Comparison of ENCODE assay signal across 8 cellular contexts in genomic region chr12:101877816-101878811, GRCh38. TPM values are rescaled to one million over a fixed set of nuclear protein-coding genes. Genes with fewer than 3 reads are reported as not detected.
A peak's percentile ranks its signal among the peaks of the same experiment; 100 is the strongest.
DNase-seq lines count a peak whose midpoint lies in the region; ATAC-seq, FAIRE-seq and TF ChIP-seq lines count a peak whose summit lies in the region.

No MANE protein-coding gene starts in this region.

- peak overlapping the region; percentile 79 for H3K4me3 ChIP-seq in A549
- peak overlapping the region; percentile 89 to 93 for H3K4me3 ChIP-seq in uterus

- peaks cover 15% of the 10 kb centered on the region for H3K4me1 Mint-ChIP-seq in memory B cell

- CTCF ChIA-PET in A549 (lab: Yijun Ruan, JAX) = interaction anchor here (1.0 to 1.9 kb wide), 3 partner anchors 23 to 47 kb away, joined by 3 to 4 read pairs (median 3); partner anchors contain the start of gene GNPTAB

- DNase-seq in A549 (ENCODE audit: low read depth in 1 of 2, low spot score in 1 of 2) = peak; percentile 35 to 45
- peak; percentile 10 for DNase-seq in RPMI8226
- DNase-seq in dermis blood vessel endothelial cell = peak; percentile 57
- DNase-seq in memory B cell (ENCODE audit: low spot score in 2 of 2) = no peak
- DNase-seq in uterus = peak; percentile 47 to 53
- DNase-seq in HPDE6-E6E7 (ENCODE audit: extremely low spot score) = no peak

- no peaks in the 10 kb centered on the region for H3K9me3 Mint-ChIP-seq in memory B cell

- ATAC-seq in A549 (peak; percentile 59 to 73), GM18502 (IDR thresholded peaks at IDR 0.05; ENCODE audit: poor library complexity, unreplicated experiment) (peak; percentile 26), HG02943 (IDR thresholded peaks at IDR 0.05; ENCODE audit: low read depth, unreplicated experiment) (peak; percentile 14), memory B cell (ENCODE audit: low read depth) (no peak)

- peak overlapping the region; percentile 99 for H3K4me3 Mint-ChIP-seq in memory B cell

- no peak for TF ChIP-seq RAD21 in A549 (conservative IDR thresholded peaks at IDR 0.05 in 1 of 2, IDR thresholded peaks at IDR 0.05 in 1 of 2)

- no peak for TF ChIP-seq POLR2A in A549 (IDR thresholded peaks at IDR 0.05; ENCODE audit: low read length)
- TF ChIP-seq POLR2A in uterus (IDR thresholded peaks at IDR 0.05) = no peak

- TF ChIP-seq CTCF in A549 (IDR thresholded peaks at IDR 0.05) = no peak
- TF ChIP-seq CTCF in uterus (IDR thresholded peaks at IDR 0.05) = no peak

- intact Hi-C loops in uterus (cut with DNase I; ENCODE audit: low total_unique reads) = no loop called here

- H3K27me3 ChIP-seq in uterus = no peaks in the 10 kb centered on the region

- peak overlapping the region; percentile 94 to 97 for H3K27ac ChIP-seq in A549
- peak overlapping the region; percentile 96 to 98 for H3K27ac ChIP-seq in uterus

- H3K27ac Mint-ChIP-seq in memory B cell = peak overlapping the region; percentile 97

- H3K27me3 Mint-ChIP-seq in memory B cell = no peaks in the 10 kb centered on the region

- no peaks in the 10 kb centered on the region for H3K36me3 ChIP-seq in uterus

- H3K4me1 ChIP-seq in A549 = peaks cover 11% of the 10 kb centered on the region; the same call in 1 of the 3 replicates
- H3K4me1 ChIP-seq in uterus = no peaks in the 10 kb centered on the region

- TF ChIP-seq EP300 in A549 (IDR thresholded peaks at IDR 0.05) = no peak

- FAIRE-seq in A549 (lab: Jason Lieb, UNC) = no peak

- 11% methylated on average over 26 of the region's 31 CpGs for WGBS in A549 (ENCODE audit: missing lambda C conversion rate)

- POLR2A ChIA-PET in A549 (lab: Yijun Ruan, JAX) = interaction anchor here (0.6 to 1.4 kb wide), 5 partner anchors 8 to 925 kb away, joined by 3 to 14 read pairs (median 4); no protein-coding TSS in a partner anchor

- peak overlapping the region; percentile 85 for H3K4me2 ChIP-seq in A549

- H3K9me3 ChIP-seq in A549 (no peaks in the 10 kb centered on the region), uterus (no peaks in the 10 kb centered on the region)

- peaks cover 4% of the 10 kb centered on the region for H3K36me3 Mint-ChIP-seq in memory B cell

TF ChIP-seq in A549, 52 proteins besides CTCF, POLR2A, EP300 and RAD21:
- TF ChIP-seq HOXB13 (CRISPR knock-in tag; IDR thresholded peaks at IDR 0.05; ENCODE audit: low read depth) (no peak), MYC (IDR thresholded peaks at IDR 0.05; ENCODE audit: borderline replicate concordance, low read length) (no peak), ZFP36 (IDR thresholded peaks at IDR 0.05; ENCODE audit: borderline replicate concordance, partially characterized antibody) (peak; percentile 90), RNF2 (IDR thresholded peaks at IDR 0.05; ENCODE audit: borderline replicate concordance, low read depth) (no peak), MAX (IDR thresholded peaks at IDR 0.05) (0 out of 2 replicates have a peak, but pooled peaks have one; percentile 44), FOSL2 (IDR thresholded peaks at IDR 0.05) (no peak), FOSL2 (CRISPR knock-in tag; IDR thresholded peaks at IDR 0.05) (no peak)

RNA-seq across cellular contexts. Expression of gene DRAM1, which starts 0.7 kb away (rescaled TPM):
- polyA plus RNA-seq in A549 (2011; rRNA removed) = 28.0 and 31.1 TPM in 2 replicates
- 7.8 and 11.0 TPM in 2 replicates for polyA plus RNA-seq in A549 (2012; cell fraction: cytosol; rRNA removed)
- polyA plus RNA-seq in A549 (2012; cell fraction: nucleus; rRNA removed) = 3.5 and 5.3 TPM in 2 replicates
- 39.1 to 41.2 TPM (median 41.0 TPM) in 3 replicates for polyA plus RNA-seq in A549 (2017; fragmentation: RNase III; extraction: RNeasy Plus Mini Kit Qiagen cat#74134 plus additional on column Dnase treatment)
- polyA minus RNA-seq in A549 (2011; rRNA and poly(A)+ RNA removed) = 15.9 and 18.7 TPM in 2 replicates
- 22.3 and 30.1 TPM in 2 replicates for total RNA-seq in dermis blood vessel endothelial cell
- total RNA-seq in uterus = 10 to 100 TPM in 2 of 4 donors, 1 to 10 TPM in 2; 2.0 to 25.4 (median 9.9) TPM

RNA-seq across cellular contexts. Expression of gene GNPTAB, which starts 47.4 kb away (rescaled TPM):
- polyA plus RNA-seq in A549 (2011; rRNA removed) = 29.3 and 35.2 TPM in 2 replicates
- polyA plus RNA-seq in A549 (2012; cell fraction: cytosol; rRNA removed) = 7.8 and 9.8 TPM in 2 replicates
- 5.2 and 9.7 TPM in 2 replicates for polyA plus RNA-seq in A549 (2012; cell fraction: nucleus; rRNA removed)
- polyA plus RNA-seq in A549 (2017; fragmentation: RNase III; extraction: RNeasy Plus Mini Kit Qiagen cat#74134 plus additional on column Dnase treatment) = 18.8 to 20.3 TPM (median 19.1 TPM) in 3 replicates
- polyA minus RNA-seq in A549 (2011; rRNA and poly(A)+ RNA removed) = 27.0 and 28.0 TPM in 2 replicates
- 28.2 and 37.3 TPM in 2 replicates for total RNA-seq in dermis blood vessel endothelial cell
- 10 to 100 TPM in 3 of 4 donors, 1 to 10 TPM in 1; 3.8 to 38.7 (median 26.1) TPM for total RNA-seq in uterus

Comparison
In these comparisons a context has a peak if more than half of its experiments do, and no peak if none do; other contexts are left out.
1. DNase-seq: peak in A549 (2 of 2), RPMI8226 (single experiment), dermis blood vessel endothelial cell (single experiment) and uterus (2 of 2); none in memory B cell (0 of 2) and HPDE6-E6E7 (single experiment).